Comparison of ENCODE assay signal across 8 cellular contexts in the genomic region with DNA sequence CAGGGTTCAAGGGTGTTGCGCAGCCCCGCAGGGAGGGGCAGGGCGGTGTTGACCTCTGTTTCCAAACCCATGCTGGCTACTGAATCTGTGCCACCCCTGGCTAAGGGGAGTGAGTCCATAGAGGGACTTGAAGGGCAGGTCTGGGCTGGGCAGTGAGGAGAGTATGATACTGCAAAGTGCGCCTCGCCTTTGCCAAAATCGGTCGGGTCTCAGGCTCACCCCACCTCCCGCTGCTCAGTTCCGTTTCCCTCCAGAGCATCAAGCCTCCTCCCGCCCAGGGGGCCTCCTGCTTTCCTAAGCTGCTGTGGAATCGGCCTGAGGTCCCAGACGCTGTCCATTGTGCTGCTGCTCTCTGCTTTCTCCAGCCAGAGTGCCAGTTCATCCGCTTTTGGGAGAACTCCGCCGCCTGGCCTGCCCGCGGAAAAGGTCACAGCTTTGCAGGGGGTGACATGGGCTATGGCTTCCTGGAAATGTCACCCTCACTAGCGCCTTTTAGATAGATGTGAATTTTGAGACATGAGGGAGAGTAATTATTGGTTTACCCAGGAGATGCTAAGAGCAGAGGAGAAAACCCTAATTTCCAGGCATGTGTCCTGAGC.
DNase-seq lines count a peak whose midpoint lies in the region; ATAC-seq and TF ChIP-seq lines count a peak whose summit lies in the region.

No MANE protein-coding gene starts in this region.

- H3K27me3 Mint-ChIP-seq in activated T-cell treated with anti-CD3 and anti-CD28 coated beads, Interleukin-2, amount 50 U/mL, for 4 hours (ENCODE audit: low read depth): no peaks in the 10 kb centered on the region
- no peaks in the 10 kb centered on the region for H3K27me3 Mint-ChIP-seq in activated CD8-positive, alpha-beta T cell treated with anti-CD3 and anti-CD28 coated beads, Interleukin-2, amount 10 ng/mL, durations not matched to agents 7 days and 5 days (ENCODE audit: low read depth)
- no peaks in the 10 kb centered on the region for H3K27me3 Mint-ChIP-seq in osteocyte (ENCODE audit: unreplicated experiment)

- ATAC-seq in activated T-cell treated with anti-CD3 and anti-CD28 coated beads, Interleukin-2, amount 50 U/mL, for 4 hours: no peak
- peak; percentile 1 for ATAC-seq in HG03460 (IDR thresholded peaks at IDR 0.05; ENCODE audit: unreplicated experiment)
- ATAC-seq in activated CD8-positive, alpha-beta T cell treated with anti-CD3 and anti-CD28 coated beads, Interleukin-2, amount 10 ng/mL, durations not matched to agents 7 days and 5 days: no peak

- H3K27ac Mint-ChIP-seq in activated CD8-positive, alpha-beta T cell treated with anti-CD3 and anti-CD28 coated beads, Interleukin-2, amount 10 ng/mL, durations not matched to agents 7 days and 5 days: peak overlapping the region; percentile 95
- H3K27ac Mint-ChIP-seq in osteocyte (ENCODE audit: unreplicated experiment): peak overlapping the region; percentile 93

- POLR2A ChIA-PET in activated CD8-positive, alpha-beta T cell treated with anti-CD3 and anti-CD28 coated beads, Interleukin-2, amount 10 ng/mL, durations not matched to agents 7 days and 5 days (lab: Charles Lee): interaction anchor here (1.3 kb wide), 1 partner anchor 1418 kb away, joined by 5 read pairs; no protein-coding TSS in a partner anchor

- H3K4me1 Mint-ChIP-seq in activated T-cell treated with anti-CD3 and anti-CD28 coated beads, Interleukin-2, amount 50 U/mL, for 4 hours (ENCODE audit: low read depth): peaks cover 28% of the 10 kb centered on the region
- H3K4me1 Mint-ChIP-seq in activated CD8-positive, alpha-beta T cell treated with anti-CD3 and anti-CD28 coated beads, Interleukin-2, amount 10 ng/mL, durations not matched to agents 7 days and 5 days (ENCODE audit: low read depth): peaks cover 31% of the 10 kb centered on the region
- H3K4me1 Mint-ChIP-seq in osteocyte (ENCODE audit: unreplicated experiment): peaks cover 27% of the 10 kb centered on the region

- CTCF ChIA-PET in activated CD8-positive, alpha-beta T cell treated with anti-CD3 and anti-CD28 coated beads, Interleukin-2, amount 10 ng/mL, durations not matched to agents 7 days and 5 days (lab: Charles Lee): no interaction called here

- no peak for TF ChIP-seq CTCF in osteocyte (IDR thresholded peaks at IDR 0.05)

- H3K4me3 Mint-ChIP-seq in activated T-cell treated with anti-CD3 and anti-CD28 coated beads, Interleukin-2, amount 50 U/mL, for 4 hours: peak overlapping the region; percentile 94
- H3K4me3 Mint-ChIP-seq in activated CD8-positive, alpha-beta T cell treated with anti-CD3 and anti-CD28 coated beads, Interleukin-2, amount 10 ng/mL, durations not matched to agents 7 days and 5 days: peak overlapping the region; percentile 90
- H3K4me3 Mint-ChIP-seq in osteocyte (ENCODE audit: unreplicated experiment): peak overlapping the region; percentile 91

- no peaks in the 10 kb centered on the region for H3K9me3 Mint-ChIP-seq in activated T-cell treated with anti-CD3 and anti-CD28 coated beads, Interleukin-2, amount 50 U/mL, for 4 hours
- no peaks in the 10 kb centered on the region for H3K9me3 Mint-ChIP-seq in activated CD8-positive, alpha-beta T cell treated with anti-CD3 and anti-CD28 coated beads, Interleukin-2, amount 10 ng/mL, durations not matched to agents 7 days and 5 days (ENCODE audit: insufficient read depth)
- peaks cover 8% of the 10 kb centered on the region for H3K9me3 Mint-ChIP-seq in osteocyte (ENCODE audit: unreplicated experiment)

- DNase-seq in activated T-cell treated with anti-CD3 and anti-CD28 coated beads, Interleukin-2, amount 50 U/mL, for 4 hours: no peak
- DNase-seq in activated T-cell treated with anti-CD3 and anti-CD28 coated beads, Interleukin-2, amount 50 U/mL, for 48 hours: no peak
- no peak for DNase-seq in activated CD8-positive, alpha-beta T cell treated with anti-CD3 and anti-CD28 coated beads, Interleukin-2, amount 10 ng/mL, durations not matched to agents 7 days and 5 days
- DNase-seq in foreskin melanocyte (peak; percentile 29), osteocyte (ENCODE audit: extremely low spot score, unreplicated experiment) (peak; percentile 83), Kasumi-1 (lab: John Stamatoyannopoulos, UW) (no peak)
- DNase-seq in central memory CD4-positive, alpha-beta T cell: no peak

- H3K36me3 Mint-ChIP-seq in activated T-cell treated with anti-CD3 and anti-CD28 coated beads, Interleukin-2, amount 50 U/mL, for 4 hours (ENCODE audit: insufficient read depth): peaks cover 13% of the 10 kb centered on the region
- H3K36me3 Mint-ChIP-seq in activated CD8-positive, alpha-beta T cell treated with anti-CD3 and anti-CD28 coated beads, Interleukin-2, amount 10 ng/mL, durations not matched to agents 7 days and 5 days (ENCODE audit: low read depth): peaks cover 36% of the 10 kb centered on the region
- H3K36me3 Mint-ChIP-seq in osteocyte (ENCODE audit: unreplicated experiment): peaks cover 12% of the 10 kb centered on the region

Comparison
In these comparisons a context has a peak if more than half of its experiments do, and no peak if none do; other contexts are left out.
1. DNase-seq: peak in foreskin melanocyte (single experiment) and osteocyte (single experiment); none in activated T-cell treated with anti-CD3 and anti-CD28 coated beads, Interleukin-2, amount 50 U/mL, for 4 hours (single experiment), activated T-cell treated with anti-CD3 and anti-CD28 coated beads, Interleukin-2, amount 50 U/mL, for 48 hours (0 of 2), activated CD8-positive, alpha-beta T cell treated with anti-CD3 and anti-CD28 coated beads, Interleukin-2, amount 10 ng/mL, durations not matched to agents 7 days and 5 days (single experiment), Kasumi-1 (0 of 2) and central memory CD4-positive, alpha-beta T cell (single experiment).
2. Peak in every context shown above with its lines, with median percentiles within 50 percentile points of each other: H3K4me3 Mint-ChIP-seq.